In genomic region chr5:76703707-76704106, GRCh38 we compare ENCODE assay signal across 37 cellular contexts.
"Had no signal": no experiment of that assay in that cellular context is flagged by ENCODE, and none has a peak within 500 bp of the region (broad histone marks: within the 10 kb centered on the region; RNA-seq: fewer than 3 reads in every experiment).

No MANE protein-coding gene starts in this region.

- H3K27ac ChIP-seq: SJSA1, VCaP had no signal

- H3K4me3 ChIP-seq: SJSA1 had no signal

- ATAC-seq: activated CD8-positive, alpha-beta memory T cell treated with anti-CD3 and anti-CD28 coated beads, Interleukin-2, amount 10 ng/mL, durations not matched to agents 7 days and 5 days; activated naive CD8-positive, alpha-beta T cell treated with anti-CD3 and anti-CD28 coated beads, Interleukin-2, amount 50 U/mL, for 24 hours; Panc1 had no signal

- H3K27me3 ChIP-seq: SJSA1 had no signal

- H3K36me3 ChIP-seq: SJSA1 had no signal

- H3K9me3 ChIP-seq: SJSA1 had no signal

- DNase-seq: activated B cell treated with CpG ODN at 0.5 μM for 24 hours; activated CD4-positive, alpha-beta memory T cell treated with anti-CD3 and anti-CD28 coated beads, Interleukin-2, amount 10 ng/mL, durations not matched to agents 7 days and 5 days; activated CD4-positive, alpha-beta T cell treated with anti-CD3 and anti-CD28 coated beads for 1 hour; activated CD4-positive, alpha-beta T cell treated with anti-CD3 and anti-CD28 coated beads for 48 hours; activated CD8-positive, alpha-beta memory T cell treated with anti-CD3 and anti-CD28 coated beads for 24 hours; activated CD8-positive, alpha-beta memory T cell treated with anti-CD3 and anti-CD28 coated beads, Interleukin-2, amount 10 ng/mL, durations not matched to agents 7 days and 5 days; activated CD8-positive, alpha-beta memory T cell treated with anti-CD3 and anti-CD28 coated beads, Interleukin-2, amount 50 U/mL, for 48 hours; activated effector memory CD4-positive, alpha-beta T cell treated with Interleukin-2 at 50 U/mL for 16 hours; activated naive CD4-positive, alpha-beta T cell treated with anti-CD3 and anti-CD28 coated beads, Interleukin-2, amount 10 ng/mL, durations not matched to agents 7 days and 5 days; activated naive CD8-positive, alpha-beta T cell treated with anti-CD3 and anti-CD28 coated beads, Interleukin-2, amount 50 U/mL, for 24 hours; activated T-cell treated with anti-CD3 and anti-CD28 coated beads, Interleukin-2, amount 50 U/mL, for 48 hours; anterior cingulate cortex; caudate nucleus; Kasumi-1; KG1; MM.1S; MV-4-11; NCI-H1092; NCI-H1436 treated with DMSO at 0.1 percent for 48 hours; NCI-H1694 treated with DMSO at 0.1 percent for 48 hours; NCI-H2029 treated with DMSO at 0.1 percent for 48 hours; NCI-H2107; NCI-H2171; NCI-H2227 treated with DMSO at 0.1 percent for 48 hours; NCI-H446; NCI-H510A treated with DMSO at 0.1 percent for 48 hours; NCI-H526 treated with DMSO at 0.1 percent for 48 hours; NCI-H774; SHP77 treated with DMSO at 0.1 percent for 48 hours; SW 1271; T-helper 1 cell; T-helper 2 cell; T-helper 9 cell had no signal

- FAIRE-seq: bronchial epithelial cell had no signal
